ENCODE assay signal across 8 cellular contexts in the genomic region with DNA sequence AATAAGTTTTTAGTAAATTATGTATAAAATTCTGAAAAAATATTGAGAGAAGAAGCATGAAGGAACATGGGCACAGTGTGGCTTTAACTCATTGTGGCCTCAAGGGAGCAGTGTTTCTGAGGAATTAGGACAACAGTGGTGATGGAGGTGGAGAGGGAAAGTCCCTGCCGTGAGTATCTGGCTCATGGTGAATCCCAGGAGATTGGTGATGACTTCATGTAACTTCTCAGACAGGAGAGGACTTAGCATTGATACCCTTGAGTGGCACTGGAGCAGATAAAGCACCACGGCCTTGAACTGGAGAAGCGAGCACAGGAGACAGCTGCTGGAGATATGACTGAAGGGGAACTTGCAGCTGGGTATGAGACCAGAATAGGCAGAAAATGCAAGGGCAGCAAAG. TPM values are rescaled to one million over a fixed set of nuclear protein-coding genes. Genes with fewer than 3 reads are reported as not detected.
DNase-seq lines count a peak whose midpoint lies in the region; ATAC-seq and TF ChIP-seq lines count a peak whose summit lies in the region.

No MANE protein-coding gene starts in this region.

- POLR2A ChIA-PET in HEK293 (lab: Yijun Ruan, JAX): no interaction called here

- TF ChIP-seq CTCF in HEK293 (tag by site-specific recombination; IDR thresholded peaks at IDR 0.05) (peak; percentile 31; the same call in 1 of the 2 replicates), VCaP (conservative IDR thresholded peaks at IDR 0.05) (peak; percentile 74)

- H3K4me3 ChIP-seq in HEK293 (ENCODE audit: low read depth, low read length): no peak overlapping the region

- no peak overlapping the region for H3K27ac ChIP-seq in HEK293 (ENCODE audit: extremely low read depth, low read depth, low read length)
- no peak overlapping the region for H3K27ac ChIP-seq in VCaP

- no peak overlapping the region for H3K27ac Mint-ChIP-seq in memory B cell
- H3K27ac Mint-ChIP-seq in activated naive CD8-positive, alpha-beta T cell treated with anti-CD3 and anti-CD28 coated beads, Interleukin-2, amount 50 U/mL, for 24 hours: no peak overlapping the region

- H3K36me3 Mint-ChIP-seq in memory B cell: no peaks in the 10 kb centered on the region
- H3K36me3 Mint-ChIP-seq in activated naive CD8-positive, alpha-beta T cell treated with anti-CD3 and anti-CD28 coated beads, Interleukin-2, amount 50 U/mL, for 24 hours (ENCODE audit: low read depth): no peaks in the 10 kb centered on the region

- peaks cover 3% of the 10 kb centered on the region for H3K4me1 Mint-ChIP-seq in memory B cell
- H3K4me1 Mint-ChIP-seq in activated naive CD8-positive, alpha-beta T cell treated with anti-CD3 and anti-CD28 coated beads, Interleukin-2, amount 50 U/mL, for 24 hours: no peaks in the 10 kb centered on the region

- H3K4me1 ChIP-seq in HEK293 (ENCODE audit: control insufficient read depth, insufficient read depth, low read length): no peaks in the 10 kb centered on the region

- DNase-seq in M059J (ENCODE audit: low read depth) (peak; percentile 53), memory B cell (ENCODE audit: low spot score in 2 of 2) (no peak), GOT3 (lab: John Stamatoyannopoulos, UW) (no peak), NCI-H774 (lab: John Stamatoyannopoulos, UW) (no peak)
- no peak for DNase-seq in activated naive CD8-positive, alpha-beta T cell treated with anti-CD3 and anti-CD28 coated beads, Interleukin-2, amount 50 U/mL, for 24 hours

- ATAC-seq in GM18508 (IDR thresholded peaks at IDR 0.05; ENCODE audit: insufficient read depth, unreplicated experiment): peak; percentile 98
- peak; percentile 19 for ATAC-seq in memory B cell (ENCODE audit: low read depth)
- no peak for ATAC-seq in activated naive CD8-positive, alpha-beta T cell treated with anti-CD3 and anti-CD28 coated beads, Interleukin-2, amount 50 U/mL, for 24 hours

- no peaks in the 10 kb centered on the region for H3K9me3 ChIP-seq in HEK293 (ENCODE audit: control insufficient read depth, insufficient read depth, low read depth, low read length)

- no peak overlapping the region for H3K4me3 Mint-ChIP-seq in memory B cell
- no peak overlapping the region for H3K4me3 Mint-ChIP-seq in activated naive CD8-positive, alpha-beta T cell treated with anti-CD3 and anti-CD28 coated beads, Interleukin-2, amount 50 U/mL, for 24 hours

- H3K27me3 Mint-ChIP-seq in memory B cell: no peaks in the 10 kb centered on the region
- no peaks in the 10 kb centered on the region for H3K27me3 Mint-ChIP-seq in activated naive CD8-positive, alpha-beta T cell treated with anti-CD3 and anti-CD28 coated beads, Interleukin-2, amount 50 U/mL, for 24 hours

- no peaks in the 10 kb centered on the region for H3K9me3 Mint-ChIP-seq in memory B cell
- H3K9me3 Mint-ChIP-seq in activated naive CD8-positive, alpha-beta T cell treated with anti-CD3 and anti-CD28 coated beads, Interleukin-2, amount 50 U/mL, for 24 hours: no peaks in the 10 kb centered on the region

- H3K36me3 ChIP-seq in HEK293 (ENCODE audit: control insufficient read depth in 2 of 2, insufficient read depth in 1 of 2, low read length in 2 of 2): no peaks in the 10 kb centered on the region

- CTCF ChIA-PET in HEK293 (lab: Yijun Ruan, JAX): interaction anchor here (0.6 to 1.4 kb wide), 5 partner anchors 9 to 1000 kb away, joined by 3 to 8 read pairs (median 3); no protein-coding TSS in a partner anchor

TF ChIP-seq in HEK293, 187 proteins besides CTCF, POLR2A, EP300 and RAD21 (continues in another document):
- TF ChIP-seq KLF9 (tag by site-specific recombination; IDR thresholded peaks at IDR 0.05; ENCODE audit: low read depth): no peak
- no peak for TF ChIP-seq ZNF76 (tag by site-specific recombination; IDR thresholded peaks at IDR 0.05; ENCODE audit: borderline replicate concordance, low read depth)
- TF ChIP-seq SP7 (tag by site-specific recombination; IDR thresholded peaks at IDR 0.05): no peak
- TF ChIP-seq ZNF23 (tag by site-specific recombination; IDR thresholded peaks at IDR 0.05; ENCODE audit: borderline replicate concordance): no peak
- TF ChIP-seq ZNF560 (tag by site-specific recombination; IDR thresholded peaks at IDR 0.05; ENCODE audit: borderline replicate concordance): no peak
- TF ChIP-seq, protein P1, sequence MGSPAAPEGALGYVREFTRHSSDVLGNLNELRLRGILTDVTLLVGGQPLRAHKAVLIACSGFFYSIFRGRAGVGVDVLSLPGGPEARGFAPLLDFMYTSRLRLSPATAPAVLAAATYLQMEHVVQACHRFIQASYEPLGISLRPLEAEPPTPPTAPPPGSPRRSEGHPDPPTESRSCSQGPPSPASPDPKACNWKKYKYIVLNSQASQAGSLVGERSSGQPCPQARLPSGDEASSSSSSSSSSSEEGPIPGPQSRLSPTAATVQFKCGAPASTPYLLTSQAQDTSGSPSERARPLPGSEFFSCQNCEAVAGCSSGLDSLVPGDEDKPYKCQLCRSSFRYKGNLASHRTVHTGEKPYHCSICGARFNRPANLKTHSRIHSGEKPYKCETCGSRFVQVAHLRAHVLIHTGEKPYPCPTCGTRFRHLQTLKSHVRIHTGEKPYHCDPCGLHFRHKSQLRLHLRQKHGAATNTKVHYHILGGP (tag by site-specific recombination; IDR thresholded peaks at IDR 0.05): no peak
- TF ChIP-seq, protein P2, sequence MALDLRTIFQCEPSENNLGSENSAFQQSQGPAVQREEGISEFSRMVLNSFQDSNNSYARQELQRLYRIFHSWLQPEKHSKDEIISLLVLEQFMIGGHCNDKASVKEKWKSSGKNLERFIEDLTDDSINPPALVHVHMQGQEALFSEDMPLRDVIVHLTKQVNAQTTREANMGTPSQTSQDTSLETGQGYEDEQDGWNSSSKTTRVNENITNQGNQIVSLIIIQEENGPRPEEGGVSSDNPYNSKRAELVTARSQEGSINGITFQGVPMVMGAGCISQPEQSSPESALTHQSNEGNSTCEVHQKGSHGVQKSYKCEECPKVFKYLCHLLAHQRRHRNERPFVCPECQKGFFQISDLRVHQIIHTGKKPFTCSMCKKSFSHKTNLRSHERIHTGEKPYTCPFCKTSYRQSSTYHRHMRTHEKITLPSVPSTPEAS (tag by site-specific recombination; IDR thresholded peaks at IDR 0.05): no peak
- no peak for TF ChIP-seq ZNF791 (tag by site-specific recombination; IDR thresholded peaks at IDR 0.05)
- no peak for TF ChIP-seq EGR2 (tag by site-specific recombination; IDR thresholded peaks at IDR 0.05; ENCODE audit: low read depth)
- no peak for TF ChIP-seq ZXDB (tag by site-specific recombination; IDR thresholded peaks at IDR 0.05)
- TF ChIP-seq, protein P3, sequence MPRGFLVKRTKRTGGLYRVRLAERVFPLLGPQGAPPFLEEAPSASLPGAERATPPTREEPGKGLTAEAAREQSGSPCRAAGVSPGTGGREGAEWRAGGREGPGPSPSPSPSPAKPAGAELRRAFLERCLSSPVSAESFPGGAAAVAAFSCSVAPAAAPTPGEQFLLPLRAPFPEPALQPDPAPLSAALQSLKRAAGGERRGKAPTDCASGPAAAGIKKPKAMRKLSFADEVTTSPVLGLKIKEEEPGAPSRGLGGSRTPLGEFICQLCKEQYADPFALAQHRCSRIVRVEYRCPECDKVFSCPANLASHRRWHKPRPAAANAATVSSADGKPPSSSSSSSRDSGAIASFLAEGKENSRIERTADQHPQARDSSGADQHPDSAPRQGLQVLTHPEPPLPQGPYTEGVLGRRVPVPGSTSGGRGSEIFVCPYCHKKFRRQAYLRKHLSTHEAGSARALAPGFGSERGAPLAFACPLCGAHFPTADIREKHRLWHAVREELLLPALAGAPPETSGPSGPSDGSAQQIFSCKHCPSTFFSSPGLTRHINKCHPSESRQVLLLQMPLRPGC (tag by site-specific recombination; IDR thresholded peaks at IDR 0.05): no peak
- TF ChIP-seq REPIN1 (tag by site-specific recombination; IDR thresholded peaks at IDR 0.05; ENCODE audit: low read depth): no peak
- no peak for TF ChIP-seq ZNF561 (tag by site-specific recombination; IDR thresholded peaks at IDR 0.05; ENCODE audit: borderline replicate concordance)
- no peak for TF ChIP-seq ZNF184 (tag by site-specific recombination; IDR thresholded peaks at IDR 0.05)
- TF ChIP-seq ZNF664 (tag by site-specific recombination; IDR thresholded peaks at IDR 0.05): no peak
- peak; percentile 64 for TF ChIP-seq ZNF394 (tag by site-specific recombination; IDR thresholded peaks at IDR 0.05; ENCODE audit: borderline replicate concordance)
- TF ChIP-seq GLI2 (tag by site-specific recombination; IDR thresholded peaks at IDR 0.05; ENCODE audit: borderline replicate concordance, low read depth): no peak
- TF ChIP-seq KLF16 (tag by site-specific recombination; IDR thresholded peaks at IDR 0.05): no peak
- TF ChIP-seq ZNF660 (tag by site-specific recombination; IDR thresholded peaks at IDR 0.05): peak; percentile 34; the same call in 1 of the 2 replicates
- TF ChIP-seq, protein P4, sequence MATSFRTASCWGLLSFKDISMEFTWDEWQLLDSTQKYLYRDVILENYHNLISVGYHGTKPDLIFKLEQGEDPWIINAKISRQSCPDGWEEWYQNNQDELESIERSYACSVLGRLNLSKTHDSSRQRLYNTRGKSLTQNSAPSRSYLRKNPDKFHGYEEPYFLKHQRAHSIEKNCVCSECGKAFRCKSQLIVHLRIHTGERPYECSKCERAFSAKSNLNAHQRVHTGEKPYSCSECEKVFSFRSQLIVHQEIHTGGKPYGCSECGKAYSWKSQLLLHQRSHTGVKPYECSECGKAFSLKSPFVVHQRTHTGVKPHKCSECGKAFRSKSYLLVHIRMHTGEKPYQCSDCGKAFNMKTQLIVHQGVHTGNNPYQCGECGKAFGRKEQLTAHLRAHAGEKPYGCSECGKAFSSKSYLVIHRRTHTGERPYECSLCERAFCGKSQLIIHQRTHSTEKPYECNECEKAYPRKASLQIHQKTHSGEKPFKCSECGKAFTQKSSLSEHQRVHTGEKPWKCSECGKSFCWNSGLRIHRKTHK (tag by site-specific recombination; IDR thresholded peaks at IDR 0.05): no peak
- TF ChIP-seq, protein P5, sequence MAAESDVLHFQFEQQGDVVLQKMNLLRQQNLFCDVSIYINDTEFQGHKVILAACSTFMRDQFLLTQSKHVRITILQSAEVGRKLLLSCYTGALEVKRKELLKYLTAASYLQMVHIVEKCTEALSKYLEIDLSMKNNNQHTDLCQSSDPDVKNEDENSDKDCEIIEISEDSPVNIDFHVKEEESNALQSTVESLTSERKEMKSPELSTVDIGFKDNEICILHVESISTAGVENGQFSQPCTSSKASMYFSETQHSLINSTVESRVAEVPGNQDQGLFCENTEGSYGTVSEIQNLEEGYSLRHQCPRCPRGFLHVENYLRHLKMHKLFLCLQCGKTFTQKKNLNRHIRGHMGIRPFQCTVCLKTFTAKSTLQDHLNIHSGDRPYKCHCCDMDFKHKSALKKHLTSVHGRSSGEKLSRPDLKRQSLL (tag by site-specific recombination; IDR thresholded peaks at IDR 0.05): 0 out of 2 replicates have a peak, but pooled peaks have one; percentile 50
- TF ChIP-seq ZNF600 (tag by site-specific recombination; IDR thresholded peaks at IDR 0.05): no peak
- TF ChIP-seq ZNF654 (tag by site-specific recombination; IDR thresholded peaks at IDR 0.05; ENCODE audit: low read depth): peak; percentile 72

RNA-seq across cellular contexts. Expression of a gene that starts 35.0 kb away (rescaled TPM):
- total RNA-seq in M059J (2014; rRNA removed; shearing (Covaris generic)): 0.02 TPM in 1 of 2 replicates, not detected in the other
